15 cellular contexts compared by ENCODE assay signal in the genomic region with DNA sequence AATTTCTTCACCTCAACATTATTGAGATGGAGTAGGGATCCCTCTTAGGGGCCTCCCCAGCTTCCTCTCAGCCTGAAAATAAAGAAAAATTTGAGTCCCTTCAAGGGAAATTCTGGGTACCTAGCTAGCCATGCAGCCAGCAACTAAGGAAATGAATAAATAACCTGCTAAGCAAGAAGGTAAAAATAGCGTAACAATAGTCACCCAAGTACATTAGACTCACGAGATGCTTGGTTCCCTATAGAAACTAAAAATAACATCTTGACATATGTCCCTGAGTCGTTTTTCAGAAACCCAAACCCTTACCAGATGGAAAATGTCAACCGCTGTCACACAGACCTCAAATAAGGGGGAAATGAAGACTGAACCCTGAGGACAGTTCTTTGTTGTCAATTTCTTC. TPM values are rescaled to one million over a fixed set of nuclear protein-coding genes. Genes with fewer than 3 reads are reported as not detected.
DNase-seq lines count a peak whose midpoint lies in the region; ATAC-seq, FAIRE-seq and TF ChIP-seq lines count a peak whose summit lies in the region.
"Had no signal": no experiment of that assay in that cellular context is flagged by ENCODE, and none has a peak within 500 bp of the region (broad histone marks: within the 10 kb centered on the region; RNA-seq: fewer than 3 reads in every experiment).

No MANE protein-coding gene starts in this region.

- TF ChIP-seq POLR2A in GM12891 (IDR thresholded peaks at IDR 0.05; ENCODE audit: low read depth, low read length) (no peak), vagina (IDR thresholded peaks at IDR 0.05) (no peak), upper lobe of left lung (IDR thresholded peaks at IDR 0.05) (no peak)

- intact Hi-C loops in vagina (cut with DNase I), result no loop called here

- TF ChIP-seq CTCF in vagina (IDR thresholded peaks at IDR 0.05) (no peak), upper lobe of left lung (IDR thresholded peaks at IDR 0.05) (no peak)

- FAIRE-seq in GM12891 (lab: Jason Lieb, UNC), result peak; percentile 89
- FAIRE-seq: H54 had no signal

- H3K4me1 ChIP-seq in vagina, result no peaks in the 10 kb centered on the region
- no peaks in the 10 kb centered on the region for H3K4me1 ChIP-seq in upper lobe of left lung
- H3K4me1 ChIP-seq: tibial artery had no signal

- no peak overlapping the region for H3K4me3 ChIP-seq in vagina
- H3K4me3 ChIP-seq in upper lobe of left lung, result no peak overlapping the region
- H3K4me3 ChIP-seq: tibial artery had no signal

- no peaks in the 10 kb centered on the region for H3K27me3 ChIP-seq in vagina
- no peaks in the 10 kb centered on the region for H3K27me3 ChIP-seq in upper lobe of left lung
- H3K27me3 ChIP-seq: tibial artery had no signal

- WGBS in upper lobe of left lung, 2 donors, result 61 to 67% methylated on average over 4 of the region's 4 CpGs

- no peak for TF ChIP-seq EP300 in upper lobe of left lung (IDR thresholded peaks at IDR 0.05)

- no peak overlapping the region for H3K27ac ChIP-seq in vagina
- H3K27ac ChIP-seq in upper lobe of left lung, result no peak overlapping the region
- H3K27ac ChIP-seq: tibial artery, VCaP had no signal

- no peaks in the 10 kb centered on the region for H3K9me3 ChIP-seq in vagina
- H3K9me3 ChIP-seq in upper lobe of left lung, result no peaks in the 10 kb centered on the region
- H3K9me3 ChIP-seq: tibial artery had no signal

- ATAC-seq in GM19463 (IDR thresholded peaks at IDR 0.05; ENCODE audit: unreplicated experiment) (peak; percentile 55), HG02981 (IDR thresholded peaks at IDR 0.05; ENCODE audit: unreplicated experiment) (peak; percentile 68), upper lobe of left lung (ENCODE audit: low FRiP score in 2 of 2) (no peak)

- DNase-seq in GM12891 (ENCODE audit: insufficient read length, low spot score) (no peak), NCI-H2171 treated with DMSO at 0.1 percent for 48 hours (lab: John Stamatoyannopoulos, UW) (peak; percentile 83), NCI-H748 (lab: John Stamatoyannopoulos, UW; ENCODE audit: unreplicated experiment) (no peak), mesenteric fat pad (ENCODE audit: low spot score) (no peak), vagina (ENCODE audit: extremely low spot score in 2 of 2) (no peak), upper lobe of left lung (no peak)
- DNase-seq: activated gamma-delta T cell treated with Interleukin-2 at 50 U/mL for 16 hours; hippocampal formation; stimulated activated CD4-positive, alpha-beta T cell treated with anti-CD3 and anti-CD28 coated beads, Interleukin-2, amount 100 ng/mL, for 48 hours; tibial artery had no signal

- H3K36me3 ChIP-seq in vagina (no peaks in the 10 kb centered on the region), upper lobe of left lung (no peaks in the 10 kb centered on the region)
- H3K36me3 ChIP-seq: tibial artery had no signal

TF ChIP-seq in GM12891, 5 proteins besides CTCF, POLR2A, EP300 and RAD21:
- TF ChIP-seq POLR2AphosphoS5 (IDR thresholded peaks at IDR 0.05; ENCODE audit: low read depth, low read length), result no peak
- TF ChIP-seq SPI1 (IDR thresholded peaks at IDR 0.05; ENCODE audit: low read depth, low read length), result peak; percentile 38; the same call in 1 of the 2 replicates
TF ChIP-seq in GM12891: peak in this region for 1.

RNA-seq across cellular contexts. Expression of a gene that starts 51.9 kb away (rescaled TPM):
- 5.7 TPM for polyA plus RNA-seq in GM12891 (2012; ENCODE audit: low read depth, missing spikeins)
- total RNA-seq in mesenteric fat pad (1.7 TPM), vagina (4.9 TPM), upper lobe of left lung (10 to 100 TPM in 3 of 6 donors, 1 to 10 TPM in 3; 7.7 to 21.0 (median 12.8) TPM)
- total RNA-seq: M059J had no signal

Comparison
In these comparisons a context has a peak if more than half of its experiments do, and no peak if none do; other contexts are left out.
1. ATAC-seq: peak in GM19463 (single experiment) and HG02981 (single experiment); none in upper lobe of left lung (0 of 2).